16 cellular contexts compared by ENCODE assay signal in the genomic region with DNA sequence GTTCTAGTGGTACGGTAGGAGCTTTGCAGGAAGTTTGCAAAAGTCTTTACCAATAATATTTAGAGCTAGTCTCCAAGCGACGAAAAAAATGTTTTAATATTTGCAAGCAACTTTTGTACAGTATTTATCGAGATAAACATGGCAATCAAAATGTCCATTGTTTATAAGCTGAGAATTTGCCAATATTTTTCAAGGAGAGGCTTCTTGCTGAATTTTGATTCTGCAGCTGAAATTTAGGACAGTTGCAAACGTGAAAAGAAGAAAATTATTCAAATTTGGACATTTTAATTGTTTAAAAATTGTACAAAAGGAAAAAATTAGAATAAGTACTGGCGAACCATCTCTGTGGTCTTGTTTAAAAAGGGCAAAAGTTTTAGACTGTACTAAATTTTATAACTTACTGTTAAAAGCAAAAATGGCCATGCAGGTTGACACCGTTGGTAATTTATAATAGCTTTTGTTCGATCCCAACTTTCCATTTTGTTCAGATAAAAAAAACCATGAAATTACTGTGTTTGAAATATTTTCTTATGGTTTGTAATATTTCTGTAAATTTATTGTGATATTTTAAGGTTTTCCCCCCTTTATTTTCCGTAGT. TPM values are rescaled to one million over a fixed set of nuclear protein-coding genes. Genes with fewer than 3 reads are reported as not detected.
DNase-seq lines count a peak whose midpoint lies in the region; ATAC-seq and TF ChIP-seq lines count a peak whose summit lies in the region.
"Had no signal": no experiment of that assay in that cellular context is flagged by ENCODE, and none has a peak within 500 bp of the region (broad histone marks: within the 10 kb centered on the region; RNA-seq: fewer than 3 reads in every experiment).

No MANE protein-coding gene starts in this region.

- H3K4me1 Mint-ChIP-seq in T-helper 17 cell = peaks cover 6% of the 10 kb centered on the region

- TSS peak; percentile 82 for BruUV-seq in OCI-LY7 (replicated peaks; lab: Mats Ljungman, UMichigan)

- H3K27ac ChIP-seq in OCI-LY7 (ENCODE audit: low read depth, low read length, poor library complexity, severe bottlenecking) (peak overlapping the region; percentile 84), esophagus squamous epithelium (peak overlapping the region in 3 of 4 donors; percentile 89 to 93 (median 90)), prostate gland (peak overlapping the region; percentile 76 to 82)

- TF ChIP-seq CTCF in OCI-LY7 (conservative IDR thresholded peaks at IDR 0.05; ENCODE audit: low read length) (no peak), esophagus squamous epithelium (IDR thresholded peaks at IDR 0.05) (no peak), prostate gland (IDR thresholded peaks at IDR 0.05) (no peak)

- DNase-seq in DMS53 (lab: John Stamatoyannopoulos, UW) (peak; percentile 40), DMS53 treated with DMSO at 0.1 percent for 48 hours (lab: John Stamatoyannopoulos, UW; ENCODE audit: unreplicated experiment) (no peak), OCI-LY7 (ENCODE audit: low spot score) (no peak), esophagus squamous epithelium (lab: John Stamatoyannopoulos, UW) (no peak), prostate gland (ENCODE audit: low spot score) (no peak), NAMALWA (ENCODE audit: low spot score) (no peak), SKM-1 treated with dmso at 0.1 percent for 144 hours (lab: John Stamatoyannopoulos, UW; ENCODE audit: unreplicated experiment) (no peak), T-helper 17 cell (no peak)
- DNase-seq: 8988T, left ventricle myocardium superior, NCI-H1092 treated with DMSO at 0.1 percent for 48 hours, NCI-H446 treated with DMSO at 0.1 percent for 48 hours, small intestine had no signal

- POLR2A ChIA-PET in OCI-LY7 (lab: Charles Lee) = interaction anchor here (0.7 to 1.2 kb wide), 7 partner anchors 11 to 998 kb away, joined by 3 to 5 read pairs (median 3); no protein-coding TSS in a partner anchor

- H3K27me3 ChIP-seq in esophagus squamous epithelium = peaks cover 0 to 100% (median 14%) of the 10 kb centered on the region in 4 donors
- peaks cover 12% of the 10 kb centered on the region for H3K27me3 ChIP-seq in prostate gland (replicated peaks; ENCODE audit: insufficient read depth)

- TF ChIP-seq POLR2A in esophagus squamous epithelium (IDR thresholded peaks at IDR 0.05) = no peak
- TF ChIP-seq POLR2A in prostate gland (IDR thresholded peaks at IDR 0.05) = no peak

- H3K79me2 ChIP-seq in OCI-LY7 (ENCODE audit: insufficient read depth, low read depth, low read length) = peaks cover 64% of the 10 kb centered on the region

- H3K4me3 ChIP-seq in OCI-LY7 (ENCODE audit: low read depth, low read length, poor library complexity, severe bottlenecking) (peak overlapping the region; percentile 91), esophagus squamous epithelium (peak overlapping the region; percentile 55 to 68 (median 62)), prostate gland (peak overlapping the region; percentile 36 to 49)

- peaks cover 48% of the 10 kb centered on the region for H3K4me1 ChIP-seq in OCI-LY7 (ENCODE audit: insufficient read depth, low read length, poor library complexity, severe bottlenecking)
- H3K4me1 ChIP-seq in esophagus squamous epithelium = peaks cover 8 to 50% (median 15%) of the 10 kb centered on the region in 3 donors
- peaks cover 3% of the 10 kb centered on the region for H3K4me1 ChIP-seq in prostate gland (replicated peaks)

- no peaks in the 10 kb centered on the region for H3K9me2 ChIP-seq in OCI-LY7 (ENCODE audit: insufficient read depth, low read length)

- ATAC-seq in T-helper 17 cell = no peak
- ATAC-seq: left ventricle myocardium superior, Right ventricle myocardium inferior had no signal

- intact Hi-C loops in OCI-LY7 (cut with micrococcal nuclease; ENCODE audit: unreplicated experiment) (loop anchor here (5.0 to 10.0 kb wide), 5 partner anchors 91 to 699 kb away; no protein-coding TSS in a partner anchor), esophagus squamous epithelium (cut with DNase I) (loop anchor here (5.0 kb wide), 1 partner anchor 544 kb away; no protein-coding TSS in a partner anchor), prostate gland (cut with DNase I) (no loop called here)

- CTCF ChIA-PET in OCI-LY7 (lab: Charles Lee; ENCODE audit: unreplicated experiment) = interaction anchor here (0.6 kb wide), 1 partner anchor 12 kb away, joined by 3 read pairs; no protein-coding TSS in a partner anchor

- peaks cover 6% of the 10 kb centered on the region for H3K36me3 Mint-ChIP-seq in T-helper 17 cell (ENCODE audit: low read depth)

- H2AFZ ChIP-seq in OCI-LY7 (ENCODE audit: low read length) = peak overlapping the region; percentile 43; the same call in 1 of the 2 replicates

- 7 to 8% methylated on average over 9 of the region's 9 CpGs for WGBS in esophagus squamous epithelium, 2 donors
- 7% methylated on average over 9 of the region's 9 CpGs for WGBS in prostate gland

- H4K20me1 ChIP-seq in OCI-LY7 (ENCODE audit: insufficient read depth, low read length) = no peaks in the 10 kb centered on the region

- H3K36me3 ChIP-seq in OCI-LY7 (ENCODE audit: insufficient read depth, low read length) (no peaks in the 10 kb centered on the region), esophagus squamous epithelium (no peaks in the 10 kb centered on the region), prostate gland (no peaks in the 10 kb centered on the region)

- peak overlapping the region; percentile 94 for H3K4me2 ChIP-seq in OCI-LY7 (ENCODE audit: low read length)

- H3K9me3 ChIP-seq in OCI-LY7 (ENCODE audit: low read length) (no peaks in the 10 kb centered on the region), esophagus squamous epithelium (no peaks in the 10 kb centered on the region), prostate gland (no peaks in the 10 kb centered on the region), T-helper 17 cell (ENCODE audit: control insufficient read depth, low read length, poor library complexity, severe bottlenecking) (peaks cover 5% of the 10 kb centered on the region)

- peaks cover 51% of the 10 kb centered on the region for H3K27me3 Mint-ChIP-seq in T-helper 17 cell

- H3K4me3 Mint-ChIP-seq in T-helper 17 cell = no peak overlapping the region

- H3K27ac Mint-ChIP-seq in T-helper 17 cell = no peak overlapping the region

RNA-seq across cellular contexts. Expression of gene SOX2, which starts 2.0 kb away (rescaled TPM):
- total RNA-seq in OCI-LY7 (2014; rRNA removed; shearing (Covaris generic)) = 33.5 and 36.3 TPM in 2 replicates
- total RNA-seq in OCI-LY7 (2022) (11.3 and 11.5 TPM in 2 replicates), esophagus squamous epithelium (10 to 100 TPM; 21.3 to 54.8 (median 43.5) TPM), prostate gland (10 to 100 TPM; 10.5 to 17.8 TPM), T-helper 17 cell (not detected)
- total RNA-seq: dermis microvascular lymphatic vessel endothelial cell, HT-29 had no signal

Comparison
In these comparisons a context has a peak if more than half of its experiments do, and no peak if none do; other contexts are left out.
1. RNA of gene SOX2, which starts 2.0 kb away (total RNA-seq): 21.3 to 54.8 TPM in esophagus squamous epithelium, 11.3 to 36.3 TPM in OCI-LY7 and 10.5 to 17.8 TPM in prostate gland; not detected in T-helper 17 cell; every median in the first group is over 10 times any median in the second.
2. Peak in every context shown above with its lines, with median percentiles within 50 percentile points of each other: H3K27ac ChIP-seq and H3K4me3 ChIP-seq.